ENCODE assay signal across 9 cellular contexts in the genomic region with DNA sequence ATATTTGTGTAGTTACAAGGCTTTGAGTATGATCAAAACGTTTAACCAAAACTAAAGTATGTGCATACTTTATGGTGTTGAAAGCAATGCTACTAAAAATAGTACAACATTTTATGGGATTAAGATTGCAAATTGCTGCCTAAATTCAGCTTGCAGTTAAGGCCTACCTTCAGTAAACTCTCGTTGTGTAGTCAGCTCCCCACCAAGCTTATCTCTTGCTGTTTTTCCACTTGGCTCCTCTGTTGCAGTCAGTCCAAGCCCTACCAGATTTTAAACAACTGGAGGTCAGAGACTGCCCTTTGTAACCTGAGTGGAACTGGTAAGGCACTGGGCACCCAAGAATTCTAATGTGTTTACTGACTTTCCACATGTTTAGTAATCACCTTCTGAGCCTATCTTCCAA. TPM values are rescaled to one million over a fixed set of nuclear protein-coding genes. Genes with fewer than 3 reads are reported as not detected.
A peak's percentile ranks its signal among the peaks of the same experiment; 100 is the strongest.
DNase-seq lines count a peak whose midpoint lies in the region; ATAC-seq and TF ChIP-seq lines count a peak whose summit lies in the region.
"Had no signal": no experiment of that assay in that cellular context is flagged by ENCODE, and none has a peak within 500 bp of the region (broad histone marks: within the 10 kb centered on the region; RNA-seq: fewer than 3 reads in every experiment).

No MANE protein-coding gene starts in this region.

- H2AFZ ChIP-seq in neuronal stem cell (ENCODE audit: low read length): peak overlapping the region; percentile 19

- H3K4ac ChIP-seq in neuronal stem cell (ENCODE audit: low read length): no peak overlapping the region

- H3K14ac ChIP-seq in neuronal stem cell (ENCODE audit: low read length): no peak overlapping the region

- H3K36me3 ChIP-seq in NT2/D1 (ENCODE audit: insufficient read depth, insufficient read length, low read length) (peaks cover 3% of the 10 kb centered on the region), gastroesophageal sphincter (no peaks in the 10 kb centered on the region), neuronal stem cell (replicated peaks in 1 of 2; ENCODE audit: control insufficient read depth in 2 of 2, insufficient read depth in 2 of 2, low read length in 2 of 2) (no peaks in the 10 kb centered on the region), gastrocnemius medialis (no peaks in the 10 kb centered on the region)

- H2BK120ac ChIP-seq in neuronal stem cell (ENCODE audit: low read depth, low read length): no peak overlapping the region

- intact Hi-C loops in gastrocnemius medialis (cut with DNase I; ENCODE audit: low total_unique reads): no loop called here

- H3K4me1 ChIP-seq in NT2/D1 (ENCODE audit: insufficient read depth, insufficient read length): no peaks in the 10 kb centered on the region
- peaks cover 9 to 40% (median 24%) of the 10 kb centered on the region in 3 donors for H3K4me1 ChIP-seq in gastroesophageal sphincter
- peaks cover 23 to 28% of the 10 kb centered on the region in 2 donors for H3K4me1 ChIP-seq in neuronal stem cell (ENCODE audit: control insufficient read depth in 2 of 2, insufficient read depth in 1 of 2, low read depth in 1 of 2, low read length in 2 of 2)
- peaks cover 25 to 30% of the 10 kb centered on the region in 2 donors for H3K4me1 ChIP-seq in gastrocnemius medialis

- peak overlapping the region; percentile 35 for H2BK5ac ChIP-seq in neuronal stem cell (ENCODE audit: low read length)

- H3K4me3 ChIP-seq in NT2/D1 (ENCODE audit: insufficient read length, low read depth): no peak overlapping the region
- no peak overlapping the region for H3K4me3 ChIP-seq in gastroesophageal sphincter
- peak overlapping the region in 1 of 2 donors; percentile 10 for H3K4me3 ChIP-seq in neuronal stem cell (ENCODE audit: low read length in 2 of 2)
- no peak overlapping the region for H3K4me3 ChIP-seq in gastrocnemius medialis

- no peak for TF ChIP-seq EP300 in gastroesophageal sphincter (IDR thresholded peaks at IDR 0.05)

- no peak overlapping the region for H2AK5ac ChIP-seq in neuronal stem cell (ENCODE audit: low read depth, low read length)

- H3K4me2 ChIP-seq in neuronal stem cell (ENCODE audit: insufficient read depth, low read length, poor library complexity, severe bottlenecking): no peak overlapping the region

- H3K27me3 ChIP-seq in NT2/D1 (ENCODE audit: insufficient read depth, insufficient read length): no peaks in the 10 kb centered on the region
- H3K27me3 ChIP-seq in gastroesophageal sphincter: no peaks in the 10 kb centered on the region
- no peaks in the 10 kb centered on the region for H3K27me3 ChIP-seq in neuronal stem cell (ENCODE audit: control insufficient read depth in 3 of 3, insufficient read depth in 3 of 3, low read depth in 1 of 3, low read length in 3 of 3)
- H3K27me3 ChIP-seq in gastrocnemius medialis: no peaks in the 10 kb centered on the region

- TF ChIP-seq CTCF in gastroesophageal sphincter (IDR thresholded peaks at IDR 0.05): no peak
- TF ChIP-seq CTCF in gastrocnemius medialis (IDR thresholded peaks at IDR 0.05 in 4 of 5, conservative IDR thresholded peaks at IDR 0.05 in 1 of 5): no peak

- no peaks in the 10 kb centered on the region for H3K9me3 ChIP-seq in NT2/D1 (ENCODE audit: insufficient read depth, low read length)
- no peaks in the 10 kb centered on the region for H3K9me3 ChIP-seq in gastroesophageal sphincter
- no peaks in the 10 kb centered on the region for H3K9me3 ChIP-seq in neuronal stem cell (replicated peaks in 1 of 2; ENCODE audit: control insufficient read depth in 2 of 2, insufficient read depth in 1 of 2, low read depth in 1 of 2, low read length in 2 of 2)
- H3K9me3 ChIP-seq in gastrocnemius medialis: no peaks in the 10 kb centered on the region

- H3K27ac ChIP-seq in gastroesophageal sphincter (peak overlapping the region; percentile 44 to 78 (median 68)), neuronal stem cell (replicated peaks; ENCODE audit: low read length) (peak overlapping the region; percentile 100), gastrocnemius medialis (no peak overlapping the region)

- DNase-seq in EH (ENCODE audit: low read depth) (peak; percentile 72), NT2/D1 (ENCODE audit: low read depth, low spot score) (no peak), neuronal stem cell (ENCODE audit: low spot score) (peak; percentile 23), gastrocnemius medialis (no peak)
- DNase-seq: activated CD4-positive, alpha-beta T cell treated with anti-CD3 and anti-CD28 coated beads, Interleukin-2, amount 10 ng/mL, durations not matched to agents 7 days and 5 days had no signal

- peak overlapping the region; percentile 63 for H3K18ac ChIP-seq in neuronal stem cell (ENCODE audit: low read length)

- H3K23ac ChIP-seq in neuronal stem cell (ENCODE audit: low read depth, low read length, poor library complexity): no peak overlapping the region

- H4K91ac ChIP-seq in neuronal stem cell (ENCODE audit: low read depth, low read length, poor library complexity): no peak overlapping the region

- H4K8ac ChIP-seq in neuronal stem cell (ENCODE audit: low read depth, low read length): no peak overlapping the region

- peak overlapping the region; percentile 73 for H3K9ac ChIP-seq in NT2/D1 (ENCODE audit: insufficient read length, low read depth)
- H3K9ac ChIP-seq in neuronal stem cell (ENCODE audit: low read depth, low read length, poor library complexity): no peak overlapping the region

- TF ChIP-seq POLR2A in gastroesophageal sphincter (IDR thresholded peaks at IDR 0.05): no peak
- TF ChIP-seq POLR2A in gastrocnemius medialis (IDR thresholded peaks at IDR 0.05): no peak

- ATAC-seq in gastroesophageal sphincter (no peak), HG03439 (IDR thresholded peaks at IDR 0.05; ENCODE audit: unreplicated experiment) (no peak), gastrocnemius medialis (no peak), HG02763 (IDR thresholded peaks at IDR 0.05; ENCODE audit: unreplicated experiment) (no peak), HG03175 (IDR thresholded peaks at IDR 0.05; ENCODE audit: unreplicated experiment) (no peak)

- in situ Hi-C loops in gastrocnemius medialis (cut with MboI; ENCODE audit: low sequenced_read_pairs in 4 of 4): no loop called here

- WGBS in gastroesophageal sphincter (ENCODE audit: low coverage in 1 of 2), 2 donors: 30 to 38% methylated on average over 2 of the region's 2 CpGs
- no CpG with 5 or more reads among the region's 2 CpGs for WGBS in neuronal stem cell (ENCODE audit: extremely low coverage in 2 of 2, insufficient read length in 2 of 2, insufficient replicate concordance in 1 of 2), 2 donors

- no peak overlapping the region for H2BK12ac ChIP-seq in neuronal stem cell (ENCODE audit: low read length)

- no peak overlapping the region for H2BK15ac ChIP-seq in neuronal stem cell (ENCODE audit: low read length)

- no peaks in the 10 kb centered on the region for H3K79me1 ChIP-seq in neuronal stem cell (ENCODE audit: low read depth, low read length)

RNA-seq across cellular contexts. Expression of a gene that starts 25.7 kb away (rescaled TPM):
- 10 to 100 TPM; 59.7 to 78.1 (median 65.9) TPM for total RNA-seq in gastroesophageal sphincter
- 21.2 TPM for polyA plus RNA-seq in neuronal stem cell (2013, experiment 1 of 2)
- polyA plus RNA-seq in neuronal stem cell (2013, experiment 2 of 2): 23.7 TPM
- 100 to 1,000 TPM; 142 to 265 (median 197) TPM for total RNA-seq in gastrocnemius medialis

Comparison
In these comparisons a context has a peak if more than half of its experiments do, and no peak if none do; other contexts are left out.
1. DNase-seq: peak in EH (single experiment) and neuronal stem cell (single experiment); none in NT2/D1 (single experiment) and gastrocnemius medialis (0 of 2).
2. H3K27ac ChIP-seq: peak in gastroesophageal sphincter (4 of 4) and neuronal stem cell (single experiment); none in gastrocnemius medialis (0 of 4).